ENCODE assay signal across 8 cellular contexts in genomic region chr21:45555557-45556301, GRCh38. TPM values are rescaled to one million over a fixed set of nuclear protein-coding genes. Genes with fewer than 3 reads are reported as not detected.
DNase-seq lines count a peak whose midpoint lies in the region; ATAC-seq and TF ChIP-seq lines count a peak whose summit lies in the region.

No MANE protein-coding gene starts in this region.

- H3K9me3 Mint-ChIP-seq in CD14-positive monocyte: peaks cover 0 to 3% (median 0%) of the 10 kb centered on the region in 7 donors
- H3K9me3 Mint-ChIP-seq in activated CD8-positive, alpha-beta memory T cell treated with anti-CD3 and anti-CD28 coated beads, Interleukin-2, amount 10 ng/mL, durations not matched to agents 7 days and 5 days (ENCODE audit: low read depth): no peaks in the 10 kb centered on the region
- H3K9me3 Mint-ChIP-seq in effector memory CD8-positive, alpha-beta T cell: no peaks in the 10 kb centered on the region
- no peaks in the 10 kb centered on the region for H3K9me3 Mint-ChIP-seq in stimulated activated effector memory CD8-positive, alpha-beta T cell treated with anti-CD3 and anti-CD28 coated beads, Interleukin-12 subunit alpha, Interleukin-12 subunit beta, amount 100 ng/mL, for 72 hours

- no peaks in the 10 kb centered on the region for H3K27me3 ChIP-seq in lower lobe of right lung (ENCODE audit: low read depth)

- intact Hi-C loops in CD14-positive monocyte (cut with micrococcal nuclease) (loop anchor here (2.0 to 10.0 kb wide), 5 partner anchors 37 to 263 kb away; partner anchors contain the start of gene PCBP3 (in 1 of the 2)), lower lobe of right lung (cut with DNase I) (no loop called here)

- H3K27me3 Mint-ChIP-seq in CD14-positive monocyte (ENCODE audit: low read depth in 3 of 3): peaks cover 2 to 17% (median 6%) of the 10 kb centered on the region in 3 donors
- H3K27me3 Mint-ChIP-seq in activated CD8-positive, alpha-beta memory T cell treated with anti-CD3 and anti-CD28 coated beads, Interleukin-2, amount 10 ng/mL, durations not matched to agents 7 days and 5 days: peaks cover 2% of the 10 kb centered on the region
- peaks cover 7 to 16% of the 10 kb centered on the region in 2 donors for H3K27me3 Mint-ChIP-seq in effector memory CD8-positive, alpha-beta T cell

- peaks cover 26% of the 10 kb centered on the region for H3K4me1 Mint-ChIP-seq in CD14-positive monocyte
- peaks cover 28% of the 10 kb centered on the region for H3K4me1 Mint-ChIP-seq in activated CD8-positive, alpha-beta memory T cell treated with anti-CD3 and anti-CD28 coated beads, Interleukin-2, amount 10 ng/mL, durations not matched to agents 7 days and 5 days
- peaks cover 18% of the 10 kb centered on the region in 2 donors for H3K4me1 Mint-ChIP-seq in effector memory CD8-positive, alpha-beta T cell (ENCODE audit: low read depth in 2 of 2)
- H3K4me1 Mint-ChIP-seq in stimulated activated effector memory CD8-positive, alpha-beta T cell treated with anti-CD3 and anti-CD28 coated beads, Interleukin-12 subunit alpha, Interleukin-12 subunit beta, amount 100 ng/mL, for 72 hours: peaks cover 21% of the 10 kb centered on the region

- H3K4me1 ChIP-seq in lower lobe of right lung: peaks cover 19% of the 10 kb centered on the region

- CTCF ChIA-PET in activated CD8-positive, alpha-beta memory T cell treated with anti-CD3 and anti-CD28 coated beads, Interleukin-2, amount 10 ng/mL, durations not matched to agents 7 days and 5 days (lab: Charles Lee): interaction anchor here (0.7 to 2.9 kb wide), 17 partner anchors 8 to 324 kb away, joined by 3 to 41 read pairs (median 5); no protein-coding TSS in a partner anchor

- peak; percentile 50 for ATAC-seq in GM21619 (IDR thresholded peaks at IDR 0.05; ENCODE audit: unreplicated experiment)
- ATAC-seq in activated CD8-positive, alpha-beta memory T cell treated with anti-CD3 and anti-CD28 coated beads, Interleukin-2, amount 10 ng/mL, durations not matched to agents 7 days and 5 days: peak; percentile 27
- ATAC-seq in effector memory CD8-positive, alpha-beta T cell (replicated peaks): peak; percentile 46
- peak; percentile 17 to 87 for ATAC-seq in lower lobe of right lung
- peak; percentile 68 for ATAC-seq in stimulated activated effector memory CD8-positive, alpha-beta T cell treated with anti-CD3 and anti-CD28 coated beads, Interleukin-12 subunit alpha, Interleukin-12 subunit beta, amount 100 ng/mL, for 72 hours

- no peaks in the 10 kb centered on the region for H3K36me3 ChIP-seq in lower lobe of right lung

- H3K9me3 ChIP-seq in lower lobe of right lung: no peaks in the 10 kb centered on the region

- DNase-seq in CD14-positive monocyte (ENCODE audit: low spot score) (peak; percentile 82), NCI-H226 (peak; percentile 40), lower lobe of right lung (peak; percentile 85), pons (ENCODE audit: low spot score) (no peak)
- DNase-seq in activated CD8-positive, alpha-beta memory T cell treated with anti-CD3 and anti-CD28 coated beads, Interleukin-2, amount 10 ng/mL, durations not matched to agents 7 days and 5 days: peak; percentile 69
- peak; percentile 21 to 33 (median 21) for DNase-seq in effector memory CD8-positive, alpha-beta T cell
- peak; percentile 38 to 74 for DNase-seq in stimulated activated effector memory CD8-positive, alpha-beta T cell treated with anti-CD3 and anti-CD28 coated beads, Interleukin-12 subunit alpha, Interleukin-12 subunit beta, amount 100 ng/mL, for 72 hours (ENCODE audit: low spot score in 2 of 2)

- H3K4me3 Mint-ChIP-seq in CD14-positive monocyte: peak overlapping the region; percentile 72 to 89
- H3K4me3 Mint-ChIP-seq in activated CD8-positive, alpha-beta memory T cell treated with anti-CD3 and anti-CD28 coated beads, Interleukin-2, amount 10 ng/mL, durations not matched to agents 7 days and 5 days: peak overlapping the region; percentile 38
- peak overlapping the region; percentile 35 to 67 for H3K4me3 Mint-ChIP-seq in effector memory CD8-positive, alpha-beta T cell
- H3K4me3 Mint-ChIP-seq in stimulated activated effector memory CD8-positive, alpha-beta T cell treated with anti-CD3 and anti-CD28 coated beads, Interleukin-12 subunit alpha, Interleukin-12 subunit beta, amount 100 ng/mL, for 72 hours: peak overlapping the region; percentile 81

- H3K27ac Mint-ChIP-seq in CD14-positive monocyte: peak overlapping the region in 6 of 7 donors; percentile 69 to 96 (median 92)
- no peak overlapping the region for H3K27ac Mint-ChIP-seq in activated CD8-positive, alpha-beta memory T cell treated with anti-CD3 and anti-CD28 coated beads, Interleukin-2, amount 10 ng/mL, durations not matched to agents 7 days and 5 days
- no peak overlapping the region for H3K27ac Mint-ChIP-seq in effector memory CD8-positive, alpha-beta T cell
- H3K27ac Mint-ChIP-seq in stimulated activated effector memory CD8-positive, alpha-beta T cell treated with anti-CD3 and anti-CD28 coated beads, Interleukin-12 subunit alpha, Interleukin-12 subunit beta, amount 100 ng/mL, for 72 hours: no peak overlapping the region

- peak overlapping the region; percentile 59 for H3K4me3 ChIP-seq in lower lobe of right lung

- TF ChIP-seq CTCF in CD14-positive monocyte (IDR thresholded peaks at IDR 0.05) (peak; percentile 71), lower lobe of right lung (IDR thresholded peaks at IDR 0.05) (peak; percentile 59)

- H3K36me3 Mint-ChIP-seq in CD14-positive monocyte: no peaks in the 10 kb centered on the region
- H3K36me3 Mint-ChIP-seq in activated CD8-positive, alpha-beta memory T cell treated with anti-CD3 and anti-CD28 coated beads, Interleukin-2, amount 10 ng/mL, durations not matched to agents 7 days and 5 days: no peaks in the 10 kb centered on the region
- peaks cover 4% of the 10 kb centered on the region for H3K36me3 Mint-ChIP-seq in effector memory CD8-positive, alpha-beta T cell (ENCODE audit: insufficient read depth)
- peaks cover 9% of the 10 kb centered on the region for H3K36me3 Mint-ChIP-seq in stimulated activated effector memory CD8-positive, alpha-beta T cell treated with anti-CD3 and anti-CD28 coated beads, Interleukin-12 subunit alpha, Interleukin-12 subunit beta, amount 100 ng/mL, for 72 hours

- peak overlapping the region; percentile 77 for H3K27ac ChIP-seq in lower lobe of right lung

RNA-seq across cellular contexts. Expression of gene SLC19A1, which starts 13.5 kb away (rescaled TPM):
- 10 to 100 TPM; 39.9 to 53.0 TPM for polyA plus RNA-seq in CD14-positive monocyte
- total RNA-seq in activated CD8-positive, alpha-beta memory T cell treated with anti-CD3 and anti-CD28 coated beads, Interleukin-2, amount 10 ng/mL, durations not matched to agents 7 days and 5 days: 10 to 100 TPM; 53.2 to 60.2 TPM
- total RNA-seq in lower lobe of right lung: 50.7 TPM

Comparison
In these comparisons a context has a peak if more than half of its experiments do, and no peak if none do; other contexts are left out.
1. H3K27ac Mint-ChIP-seq: peak in CD14-positive monocyte (6 of 7); none in activated CD8-positive, alpha-beta memory T cell treated with anti-CD3 and anti-CD28 coated beads, Interleukin-2, amount 10 ng/mL, durations not matched to agents 7 days and 5 days (single experiment), effector memory CD8-positive, alpha-beta T cell (0 of 2) and stimulated activated effector memory CD8-positive, alpha-beta T cell treated with anti-CD3 and anti-CD28 coated beads, Interleukin-12 subunit alpha, Interleukin-12 subunit beta, amount 100 ng/mL, for 72 hours (single experiment).
2. Peak in every context shown above with its lines, with median percentiles within 50 percentile points of each other: H3K4me3 Mint-ChIP-seq and ATAC-seq.